Comparison of ENCODE assay signal across 12 cellular contexts in the genomic region with DNA sequence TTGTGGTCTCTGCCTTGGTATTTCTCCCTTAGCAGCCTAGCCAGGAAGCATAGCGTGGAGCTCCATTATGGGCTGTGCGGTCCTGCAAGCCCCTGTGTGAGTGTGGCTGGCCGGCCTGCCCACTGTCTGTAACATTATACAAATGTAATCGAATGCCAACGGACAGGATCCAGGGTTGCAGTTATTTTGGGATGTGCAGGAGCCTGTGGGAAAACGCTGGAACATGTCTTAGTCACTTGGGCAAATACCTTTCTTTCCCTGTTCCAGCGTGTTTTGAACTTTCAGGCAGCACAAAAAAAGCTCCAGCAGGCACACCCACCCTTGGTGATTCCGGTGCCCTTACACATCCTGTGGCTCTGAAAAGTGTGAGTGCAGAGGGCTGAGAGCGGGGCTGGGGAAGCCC. TPM values are rescaled to one million over a fixed set of nuclear protein-coding genes. Genes with fewer than 3 reads are reported as not detected.
A peak's percentile ranks its signal among the peaks of the same experiment; 100 is the strongest.
DNase-seq lines count a peak whose midpoint lies in the region; ATAC-seq and TF ChIP-seq lines count a peak whose summit lies in the region.
"Had no signal": no experiment of that assay in that cellular context is flagged by ENCODE, and none has a peak within 500 bp of the region (broad histone marks: within the 10 kb centered on the region; RNA-seq: fewer than 3 reads in every experiment).

No MANE protein-coding gene starts in this region.

- H2BK5ac ChIP-seq in H9 (ENCODE audit: insufficient read length, low read length) = no peak overlapping the region

- no peak overlapping the region for H3K18ac ChIP-seq in H9 (ENCODE audit: insufficient read length, low read depth, low read length)

- H3K9me3 ChIP-seq in MG63 (no peaks in the 10 kb centered on the region), breast epithelium (no peaks in the 10 kb centered on the region), right cardiac atrium (ENCODE audit: control insufficient read depth, low read length) (no peaks in the 10 kb centered on the region), tibial artery (no peaks in the 10 kb centered on the region), H9 (ENCODE audit: control insufficient read depth, low read depth, low read length) (no peaks in the 10 kb centered on the region)

- 41% methylated on average over 9 of the region's 9 CpGs for WGBS in right cardiac atrium
- WGBS in H9 (ENCODE audit: extremely low coverage, insufficient read length, low lambda C conversion rate) = no CpG with 5 or more reads among the region's 9 CpGs

- no peak overlapping the region for H2BK15ac ChIP-seq in H9 (ENCODE audit: low read depth, low read length)

- no peak overlapping the region for H3K4ac ChIP-seq in H9 (ENCODE audit: low read depth, low read length)

- peaks cover 4 to 6% of the 10 kb centered on the region in 2 experiments; a peak in 4 of 5 replicates for H3K9me3 Mint-ChIP-seq in H9
- H3K9me3 Mint-ChIP-seq: T-cell had no signal

- no peak overlapping the region for H2AK5ac ChIP-seq in H9 (ENCODE audit: insufficient read length, low read length)

- no peak overlapping the region for H3T11ph ChIP-seq in H9 (ENCODE audit: low read length)

- H3K27me3 ChIP-seq in MG63 = no peaks in the 10 kb centered on the region
- no peaks in the 10 kb centered on the region for H3K27me3 ChIP-seq in breast epithelium
- H3K27me3 ChIP-seq in right cardiac atrium (ENCODE audit: control insufficient read depth, insufficient read depth) = no peaks in the 10 kb centered on the region
- no peaks in the 10 kb centered on the region for H3K27me3 ChIP-seq in tibial artery
- no peaks in the 10 kb centered on the region for H3K27me3 ChIP-seq in H9 (ENCODE audit: insufficient read depth, low read length)

- H2AFZ ChIP-seq in H9 (ENCODE audit: low read length) = no peak overlapping the region

- TF ChIP-seq POLR2A in breast epithelium (IDR thresholded peaks at IDR 0.05) = no peak

- no peaks in the 10 kb centered on the region for H3K79me1 ChIP-seq in H9 (ENCODE audit: insufficient read depth, low read depth, low read length, poor library complexity, severe bottlenecking)

- H4K91ac ChIP-seq in H9 (ENCODE audit: insufficient read length, low read depth, low read length) = no peak overlapping the region

- H3K4me3 Mint-ChIP-seq in H9 = no peak overlapping the region
- H3K4me3 Mint-ChIP-seq: T-cell had no signal

- H3K4me2 ChIP-seq in H9 (ENCODE audit: insufficient read depth, insufficient read length, low read length) = no peak overlapping the region

- no peak overlapping the region for H3K9ac ChIP-seq in H9 (ENCODE audit: extremely low read depth, insufficient read length, low read length)

- H3K4me3 ChIP-seq in MG63 = no peak overlapping the region
- peak overlapping the region in 1 of 3 donors; percentile 29 for H3K4me3 ChIP-seq in breast epithelium
- H3K4me3 ChIP-seq in right cardiac atrium (ENCODE audit: low read length) = no peak overlapping the region
- no peak overlapping the region for H3K4me3 ChIP-seq in tibial artery

- no peak overlapping the region for H4K5ac ChIP-seq in H9 (ENCODE audit: insufficient read length, low read depth, low read length)

- H2BK120ac ChIP-seq in H9 (ENCODE audit: low read depth, low read length, poor library complexity, severe bottlenecking) = no peak overlapping the region

- ATAC-seq in right cardiac atrium (peak; percentile 52 to 68), GM18907 (IDR thresholded peaks at IDR 0.05; ENCODE audit: unreplicated experiment) (no peak)

- H3K36me3 Mint-ChIP-seq in H9 (ENCODE audit: insufficient read depth in 1 of 3, low read depth in 3 of 3) = peaks cover 6 to 19% (median 18%) of the 10 kb centered on the region in 3 experiments; a peak in 6 of 7 replicates

- no peaks in the 10 kb centered on the region for H3K79me2 ChIP-seq in H9 (ENCODE audit: insufficient read depth, low read length)

- no peak overlapping the region for H3K56ac ChIP-seq in H9 (ENCODE audit: insufficient read length, low read depth, low read length)

- H3K23ac ChIP-seq in H9 (ENCODE audit: insufficient read length, low read depth, low read length) = no peak overlapping the region

- no peaks in the 10 kb centered on the region; a peak in 1 of 4 replicates for H3K4me1 Mint-ChIP-seq in H9

- H4K20me1 ChIP-seq in H9 (ENCODE audit: control insufficient read depth, insufficient read depth, insufficient read length) = no peaks in the 10 kb centered on the region

- peak; percentile 50 for DNase-seq in MG63
- peak in 1 of 2 donors; percentile 79 for DNase-seq in breast epithelium (ENCODE audit: low spot score in 2 of 2)
- DNase-seq in right cardiac atrium = peak in 1 of 3 donors; percentile 55
- no peak for DNase-seq in tibial artery
- no peak for DNase-seq in H9
- no peak for DNase-seq in NAMALWA (ENCODE audit: low spot score)
- DNase-seq: mesendoderm; NCI-H524; small intestine; stimulated activated CD8-positive, alpha-beta memory T cell treated with anti-CD3 and anti-CD28 coated beads, Interleukin-4, amount 100 ng/mL, for 48 hours; T-cell had no signal

- H3K23me2 ChIP-seq in H9 (ENCODE audit: insufficient read length, low read depth, low read length, poor library complexity, severe bottlenecking) = no peaks in the 10 kb centered on the region

- H4K8ac ChIP-seq in H9 (replicated peaks; ENCODE audit: insufficient read length, low read depth, low read length) = no peak overlapping the region

- intact Hi-C loops in breast epithelium (cut with DNase I; ENCODE audit: low total_unique reads) (no loop called here), right cardiac atrium (cut with DNase I) (loop anchor here in 1 of 4 donors (10.0 kb wide), 1 partner anchor 174 kb away; no protein-coding TSS in a partner anchor), tibial artery (cut with DNase I; ENCODE audit: low total_unique reads) (loop anchor here (5.0 to 10.0 kb wide), 2 partner anchors 47 to 174 kb away; partner anchors contain the start of gene INPP5F)

- H2BK20ac ChIP-seq in H9 (ENCODE audit: low read depth, low read length, poor library complexity, severe bottlenecking) = no peak overlapping the region

- H3K4me1 ChIP-seq in breast epithelium (no peaks in the 10 kb centered on the region), right cardiac atrium (ENCODE audit: control insufficient read depth, insufficient read depth, low read length) (peaks cover 10% of the 10 kb centered on the region), tibial artery (peaks cover 0 to 51% (median 40%) of the 10 kb centered on the region in 4 donors), H9 (ENCODE audit: insufficient read depth, low read length) (no peaks in the 10 kb centered on the region)

- H3K14ac ChIP-seq in H9 (ENCODE audit: insufficient read depth, low read length) = no peak overlapping the region

- H3K27ac Mint-ChIP-seq in H9 = no peak overlapping the region; a peak in 1 of 7 replicates

- peak overlapping the region; percentile 76 to 79 for H3K27ac ChIP-seq in breast epithelium
- peak overlapping the region; percentile 91 for H3K27ac ChIP-seq in right cardiac atrium (ENCODE audit: low read length)
- H3K27ac ChIP-seq in tibial artery = peak overlapping the region; percentile 55 to 64
- no peak overlapping the region for H3K27ac ChIP-seq in H9 (ENCODE audit: insufficient read length, low read depth, low read length)

- H3K36me3 ChIP-seq in MG63 = peaks cover 25% of the 10 kb centered on the region
- peaks cover 4% of the 10 kb centered on the region for H3K36me3 ChIP-seq in breast epithelium
- H3K36me3 ChIP-seq in tibial artery = peaks cover 15 to 20% (median 19%) of the 10 kb centered on the region in 3 donors

- H2BK12ac ChIP-seq in H9 (ENCODE audit: insufficient read length, low read depth, low read length) = no peak overlapping the region

- no peak for TF ChIP-seq CTCF in breast epithelium (IDR thresholded peaks at IDR 0.05)
- no peak for TF ChIP-seq CTCF in tibial artery (IDR thresholded peaks at IDR 0.05)
- no peak for TF ChIP-seq CTCF in H9 (conservative IDR thresholded peaks at IDR 0.05)

- no peaks in the 10 kb centered on the region; the same call in 1 of the 2 replicates for H3K27me3 Mint-ChIP-seq in H9 (ENCODE audit: low read depth)

RNA-seq across cellular contexts. Expression of gene BAG3, which starts 29.5 kb away (rescaled TPM):
- 26.9 and 31.9 TPM in 2 replicates for total RNA-seq in MG63 (2014; rRNA removed; shearing (Covaris generic); ENCODE audit: low replicate concordance)
- total RNA-seq in breast epithelium (10 to 100 TPM; 17.1 to 29.9 (median 23.9) TPM), right cardiac atrium (100 to 1,000 TPM; 111 to 166 (median 139) TPM), H9 (2021) (11.1 and 11.4 TPM in 2 replicates)
- 134 TPM for polyA plus RNA-seq in right cardiac atrium

RNA-seq across cellular contexts. Expression of gene INPP5F, which starts 45.2 kb away (rescaled TPM):
- total RNA-seq in MG63 (2014; rRNA removed; shearing (Covaris generic); ENCODE audit: low replicate concordance) = 7.1 and 10.1 TPM in 2 replicates
- total RNA-seq in breast epithelium (10 to 100 TPM; 13.1 to 15.1 (median 14.6) TPM), right cardiac atrium (1 to 10 TPM; 4.8 to 6.4 (median 6.3) TPM), H9 (2021) (108 and 111 TPM in 2 replicates)
- 3.4 TPM for polyA plus RNA-seq in right cardiac atrium
